In the genomic region with DNA sequence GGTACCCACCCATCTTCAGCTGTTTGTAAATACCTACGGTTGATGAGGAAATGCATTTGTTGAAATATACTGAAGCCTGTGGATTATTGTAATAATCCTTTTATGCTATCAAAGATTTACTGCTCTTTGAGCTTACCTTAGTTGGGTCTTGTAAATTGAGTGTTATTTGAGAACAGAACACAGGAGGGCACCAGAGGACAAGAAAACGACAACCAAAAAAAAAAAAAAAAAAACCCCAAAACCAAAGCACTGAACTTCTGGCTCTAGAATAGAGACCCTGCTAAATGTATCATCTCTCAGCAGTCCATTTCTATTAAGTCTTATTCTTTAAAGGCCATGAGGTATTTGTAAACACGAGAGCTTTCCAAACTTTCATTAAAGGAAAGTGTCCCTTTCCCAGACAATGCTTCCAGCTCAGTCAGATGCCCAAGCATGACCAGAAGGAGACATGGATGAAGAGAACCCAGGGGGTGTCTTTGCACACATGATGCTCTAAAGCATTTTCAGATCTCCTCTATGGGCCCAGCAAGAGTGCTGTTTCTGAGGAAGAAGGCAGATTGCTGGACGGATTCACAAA, we compare ENCODE assay signal across 1 cellular context.
TF ChIP-seq lines count a peak whose summit lies in the region.

No MANE protein-coding gene starts in this region.

TF ChIP-seq in GM23338, 12 proteins besides CTCF, POLR2A, EP300 and RAD21 (continued from another document):
- TF ChIP-seq, protein P1, sequence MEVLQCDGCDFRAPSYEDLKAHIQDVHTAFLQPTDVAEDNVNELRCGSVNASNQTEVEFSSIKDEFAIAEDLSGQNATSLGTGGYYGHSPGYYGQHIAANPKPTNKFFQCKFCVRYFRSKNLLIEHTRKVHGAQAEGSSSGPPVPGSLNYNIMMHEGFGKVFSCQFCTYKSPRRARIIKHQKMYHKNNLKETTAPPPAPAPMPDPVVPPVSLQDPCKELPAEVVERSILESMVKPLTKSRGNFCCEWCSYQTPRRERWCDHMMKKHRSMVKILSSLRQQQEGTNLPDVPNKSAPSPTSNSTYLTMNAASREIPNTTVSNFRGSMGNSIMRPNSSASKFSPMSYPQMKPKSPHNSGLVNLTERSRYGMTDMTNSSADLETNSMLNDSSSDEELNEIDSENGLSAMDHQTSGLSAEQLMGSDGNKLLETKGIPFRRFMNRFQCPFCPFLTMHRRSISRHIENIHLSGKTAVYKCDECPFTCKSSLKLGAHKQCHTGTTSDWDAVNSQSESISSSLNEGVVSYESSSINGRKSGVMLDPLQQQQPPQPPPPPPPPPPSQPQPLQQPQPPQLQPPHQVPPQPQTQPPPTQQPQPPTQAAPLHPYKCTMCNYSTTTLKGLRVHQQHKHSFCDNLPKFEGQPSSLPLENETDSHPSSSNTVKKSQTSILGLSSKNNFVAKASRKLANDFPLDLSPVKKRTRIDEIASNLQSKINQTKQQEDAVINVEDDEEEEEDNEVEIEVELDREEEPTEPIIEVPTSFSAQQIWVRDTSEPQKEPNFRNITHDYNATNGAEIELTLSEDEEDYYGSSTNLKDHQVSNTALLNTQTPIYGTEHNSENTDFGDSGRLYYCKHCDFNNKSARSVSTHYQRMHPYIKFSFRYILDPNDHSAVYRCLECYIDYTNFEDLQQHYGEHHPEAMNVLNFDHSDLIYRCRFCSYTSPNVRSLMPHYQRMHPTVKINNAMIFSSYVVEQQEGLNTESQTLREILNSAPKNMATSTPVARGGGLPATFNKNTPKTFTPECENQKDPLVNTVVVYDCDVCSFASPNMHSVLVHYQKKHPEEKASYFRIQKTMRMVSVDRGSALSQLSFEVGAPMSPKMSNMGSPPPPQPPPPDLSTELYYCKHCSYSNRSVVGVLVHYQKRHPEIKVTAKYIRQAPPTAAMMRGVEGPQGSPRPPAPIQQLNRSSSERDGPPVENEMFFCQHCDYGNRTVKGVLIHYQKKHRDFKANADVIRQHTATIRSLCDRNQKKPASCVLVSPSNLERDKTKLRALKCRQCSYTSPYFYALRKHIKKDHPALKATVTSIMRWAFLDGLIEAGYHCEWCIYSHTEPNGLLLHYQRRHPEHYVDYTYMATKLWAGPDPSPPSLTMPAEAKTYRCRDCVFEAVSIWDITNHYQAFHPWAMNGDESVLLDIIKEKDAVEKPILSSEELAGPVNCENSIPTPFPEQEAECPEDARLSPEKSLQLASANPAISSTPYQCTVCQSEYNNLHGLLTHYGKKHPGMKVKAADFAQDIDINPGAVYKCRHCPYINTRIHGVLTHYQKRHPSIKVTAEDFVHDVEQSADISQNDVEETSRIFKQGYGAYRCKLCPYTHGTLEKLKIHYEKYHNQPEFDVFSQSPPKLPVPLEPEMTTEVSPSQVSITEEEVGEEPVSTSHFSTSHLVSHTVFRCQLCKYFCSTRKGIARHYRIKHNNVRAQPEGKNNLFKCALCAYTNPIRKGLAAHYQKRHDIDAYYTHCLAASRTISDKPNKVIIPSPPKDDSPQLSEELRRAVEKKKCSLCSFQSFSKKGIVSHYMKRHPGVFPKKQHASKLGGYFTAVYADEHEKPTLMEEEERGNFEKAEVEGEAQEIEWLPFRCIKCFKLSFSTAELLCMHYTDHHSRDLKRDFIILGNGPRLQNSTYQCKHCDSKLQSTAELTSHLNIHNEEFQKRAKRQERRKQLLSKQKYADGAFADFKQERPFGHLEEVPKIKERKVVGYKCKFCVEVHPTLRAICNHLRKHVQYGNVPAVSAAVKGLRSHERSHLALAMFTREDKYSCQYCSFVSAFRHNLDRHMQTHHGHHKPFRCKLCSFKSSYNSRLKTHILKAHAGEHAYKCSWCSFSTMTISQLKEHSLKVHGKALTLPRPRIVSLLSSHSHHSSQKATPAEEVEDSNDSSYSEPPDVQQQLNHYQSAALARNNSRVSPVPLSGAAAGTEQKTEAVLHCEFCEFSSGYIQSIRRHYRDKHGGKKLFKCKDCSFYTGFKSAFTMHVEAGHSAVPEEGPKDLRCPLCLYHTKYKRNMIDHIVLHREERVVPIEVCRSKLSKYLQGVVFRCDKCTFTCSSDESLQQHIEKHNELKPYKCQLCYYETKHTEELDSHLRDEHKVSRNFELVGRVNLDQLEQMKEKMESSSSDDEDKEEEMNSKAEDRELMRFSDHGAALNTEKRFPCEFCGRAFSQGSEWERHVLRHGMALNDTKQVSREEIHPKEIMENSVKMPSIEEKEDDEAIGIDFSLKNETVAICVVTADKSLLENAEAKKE (CRISPR knock-in tag; IDR thresholded peaks at IDR 0.05) = no peak
- TF ChIP-seq POLR2AphosphoS5 (IDR thresholded peaks at IDR 0.05; ENCODE audit: low read depth) = no peak
- TF ChIP-seq ZNF331 (CRISPR knock-in tag; IDR thresholded peaks at IDR 0.05; ENCODE audit: low read depth) = no peak
- no peak for TF ChIP-seq ZNF114 (CRISPR knock-in tag; IDR thresholded peaks at IDR 0.05)
